Comparison of ENCODE assay signal across 8 cellular contexts in the genomic region with DNA sequence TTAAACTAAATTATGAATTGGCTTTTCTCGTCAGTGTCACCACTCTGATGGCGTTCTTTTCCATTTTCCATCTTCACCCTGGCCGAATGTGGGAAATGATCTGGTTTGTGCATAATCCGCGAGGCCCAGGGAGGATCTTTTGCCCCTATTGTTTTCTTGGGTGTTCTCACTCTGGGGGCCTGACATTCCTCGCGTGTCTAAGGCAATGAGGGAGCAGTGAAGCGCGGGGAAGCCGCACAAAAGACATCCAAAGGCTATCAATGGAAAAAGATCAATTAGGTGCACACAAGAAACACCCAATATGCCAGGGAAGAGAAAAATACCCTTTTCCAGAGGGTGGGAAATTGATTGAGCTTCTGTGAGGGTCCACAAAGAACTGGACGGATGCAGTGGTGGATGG.
DNase-seq lines count a peak whose midpoint lies in the region; ATAC-seq and TF ChIP-seq lines count a peak whose summit lies in the region.

No MANE protein-coding gene starts in this region.

- H3K27ac ChIP-seq in SK-N-MC: no peak overlapping the region
- H3K27ac ChIP-seq in rectal smooth muscle tissue (ENCODE audit: low read depth, low read length): peak overlapping the region; percentile 71

- no peak for TF ChIP-seq CTCF in fibroblast of pulmonary artery (IDR thresholded peaks at IDR 0.05; ENCODE audit: low read length, missing control alignments)

- H3K4me3 ChIP-seq in GM08714 (ENCODE audit: low read length): peak overlapping the region; percentile 58; the same call in 1 of the 2 replicates
- peak overlapping the region; percentile 93; the same call in 1 of the 2 replicates for H3K4me3 ChIP-seq in SK-N-MC
- H3K4me3 ChIP-seq in fibroblast of pulmonary artery (replicated peaks; ENCODE audit: low read depth, low read length): peak overlapping the region; percentile 67
- H3K4me3 ChIP-seq in rectal smooth muscle tissue (ENCODE audit: low read length): peak overlapping the region; percentile 79

- peaks cover 4% of the 10 kb centered on the region for H3K4me1 ChIP-seq in rectal smooth muscle tissue (ENCODE audit: control insufficient read depth, insufficient read depth, low read length)

- H3K36me3 ChIP-seq in SK-N-MC (ENCODE audit: insufficient read depth, low read length) (no peaks in the 10 kb centered on the region), rectal smooth muscle tissue (ENCODE audit: control insufficient read depth, insufficient read depth, low read length) (no peaks in the 10 kb centered on the region)

- DNase-seq in SK-N-MC (ENCODE audit: low read depth, low spot score): no peak
- DNase-seq in fibroblast of pulmonary artery (ENCODE audit: low read depth): no peak
- DNase-seq in SHP77 treated with DMSO at 0.1 percent for 48 hours (lab: John Stamatoyannopoulos, UW): no peak
- DNase-seq in NCI-H2081 treated with DMSO at 0.1 percent for 48 hours (lab: John Stamatoyannopoulos, UW): no peak

- H3K9ac ChIP-seq in SK-N-MC (ENCODE audit: insufficient read length) (no peak overlapping the region), rectal smooth muscle tissue (ENCODE audit: low read length) (peak overlapping the region; percentile 1)

- H3K9me3 ChIP-seq in SK-N-MC (ENCODE audit: low read depth, low read length): no peaks in the 10 kb centered on the region

- no peak for ATAC-seq in GM18907 (IDR thresholded peaks at IDR 0.05; ENCODE audit: unreplicated experiment)
- ATAC-seq in HG03108 (IDR thresholded peaks at IDR 0.05; ENCODE audit: unreplicated experiment): no peak

- no peaks in the 10 kb centered on the region for H3K27me3 ChIP-seq in rectal smooth muscle tissue (ENCODE audit: control insufficient read depth, insufficient read depth, low read length)
